Comparison of ENCODE assay signal across 16 cellular contexts in genomic region chr7:43790834-43791233, GRCh38. TPM values are rescaled to one million over a fixed set of nuclear protein-coding genes. Genes with fewer than 3 reads are reported as not detected.
A peak's percentile ranks its signal among the peaks of the same experiment; 100 is the strongest.
DNase-seq lines count a peak whose midpoint lies in the region; ATAC-seq and TF ChIP-seq lines count a peak whose summit lies in the region.
"Had no signal": no experiment of that assay in that cellular context is flagged by ENCODE, and none has a peak within 500 bp of the region (broad histone marks: within the 10 kb centered on the region; RNA-seq: fewer than 3 reads in every experiment).

No MANE protein-coding gene starts in this region.

- 84% methylated on average over 5 of the region's 5 CpGs for WGBS in esophagus muscularis mucosa
- WGBS in testis, 2 donors = 96 to 98% methylated on average over 5 of the region's 5 CpGs

- H3K27ac Mint-ChIP-seq in osteocyte (ENCODE audit: unreplicated experiment) = no peak overlapping the region
- H3K27ac Mint-ChIP-seq: CD8-positive, alpha-beta T cell had no signal

- peaks cover 2% of the 10 kb centered on the region for H3K27me3 Mint-ChIP-seq in osteocyte (ENCODE audit: unreplicated experiment)

- ATAC-seq in GM21786 (IDR thresholded peaks at IDR 0.05; ENCODE audit: unreplicated experiment) = no peak
- ATAC-seq in HG03135 (IDR thresholded peaks at IDR 0.05; ENCODE audit: unreplicated experiment) = no peak
- ATAC-seq: A549; CD8-positive, alpha-beta T cell; GM12878 had no signal

- H3K36me3 ChIP-seq in esophagus muscularis mucosa (peaks cover 22 to 77% (median 52%) of the 10 kb centered on the region in 4 donors), testis (ENCODE audit: low read depth, missing control alignments) (no peaks in the 10 kb centered on the region)
- H3K36me3 ChIP-seq: BLaER1 had no signal

- TF ChIP-seq CTCF in esophagus muscularis mucosa (IDR thresholded peaks at IDR 0.05) (no peak), osteocyte (IDR thresholded peaks at IDR 0.05) (no peak), testis (IDR thresholded peaks at IDR 0.05) (no peak)

- TF ChIP-seq POLR2A in esophagus muscularis mucosa (IDR thresholded peaks at IDR 0.05; ENCODE audit: low read depth) (no peak), testis (IDR thresholded peaks at IDR 0.05) (no peak)

- H3K9me3 Mint-ChIP-seq in osteocyte (ENCODE audit: unreplicated experiment) = no peaks in the 10 kb centered on the region
- H3K9me3 Mint-ChIP-seq: CD8-positive, alpha-beta T cell had no signal

- peak; percentile 7 for DNase-seq in activated CD8-positive, alpha-beta memory T cell treated with anti-CD3 and anti-CD28 coated beads for 24 hours
- no peak for DNase-seq in activated CD8-positive, alpha-beta memory T cell treated with anti-CD3 and anti-CD28 coated beads, Interleukin-2, amount 50 U/mL, for 4 hours
- DNase-seq in esophagus muscularis mucosa (ENCODE audit: extremely low spot score) (no peak), osteocyte (ENCODE audit: extremely low spot score, unreplicated experiment) (peak; percentile 30), testis (no peak)
- DNase-seq: Calu3; CD8-positive, alpha-beta T cell; DMS79 treated with DMSO at 0.1 percent for 48 hours; GM23248 had no signal

- intact Hi-C loops in esophagus muscularis mucosa (cut with DNase I) (no loop called here), testis (cut with DNase I; ENCODE audit: low total_unique reads) (no loop called here)

- H3K27me3 ChIP-seq in esophagus muscularis mucosa (no peaks in the 10 kb centered on the region), testis (no peaks in the 10 kb centered on the region)
- H3K27me3 ChIP-seq: BLaER1 had no signal

- H3K9me3 ChIP-seq in esophagus muscularis mucosa (no peaks in the 10 kb centered on the region), testis (no peaks in the 10 kb centered on the region)
- H3K9me3 ChIP-seq: A549, BLaER1, HAP-1 had no signal

- no peak overlapping the region for H3K4me3 ChIP-seq in esophagus muscularis mucosa
- no peak overlapping the region for H3K4me3 ChIP-seq in testis
- H3K4me3 ChIP-seq: A549, BLaER1, GM12878, GM23248, HAP-1 had no signal

- peaks cover 11% of the 10 kb centered on the region for H3K36me3 Mint-ChIP-seq in osteocyte (ENCODE audit: unreplicated experiment)

- H3K27ac ChIP-seq in esophagus muscularis mucosa (replicated peaks in 1 of 4) = peak overlapping the region; percentile 65 to 77 (median 71)
- no peak overlapping the region for H3K27ac ChIP-seq in testis
- H3K27ac ChIP-seq: 22Rv1, A549, GM23248 had no signal

- TF ChIP-seq EP300 in esophagus muscularis mucosa (IDR thresholded peaks at IDR 0.05) = no peak

- H3K4me1 Mint-ChIP-seq in osteocyte (ENCODE audit: unreplicated experiment) = no peaks in the 10 kb centered on the region

- H3K4me1 ChIP-seq in esophagus muscularis mucosa = peaks cover 0 to 40% (median 39%) of the 10 kb centered on the region in 4 donors
- no peaks in the 10 kb centered on the region for H3K4me1 ChIP-seq in testis
- H3K4me1 ChIP-seq: A549 had no signal

- no peak overlapping the region for H3K4me3 Mint-ChIP-seq in osteocyte (ENCODE audit: unreplicated experiment)
- H3K4me3 Mint-ChIP-seq: CD8-positive, alpha-beta T cell had no signal

RNA-seq across cellular contexts. Expression of gene BLVRA, which starts 32.4 kb away (rescaled TPM):
- total RNA-seq in esophagus muscularis mucosa (100 to 1,000 TPM in 1 of 4 donors, 10 to 100 TPM in 3; 84.8 to 102 (median 92.8) TPM), osteocyte (19.0 and 21.2 TPM in 2 replicates), testis (10 to 100 TPM; 16.8 to 20.2 TPM)
- 33.7 TPM for polyA plus RNA-seq in testis (ENCODE audit: insufficient read depth, low read depth, low replicate concordance)

Comparison
In these comparisons a context has a peak if more than half of its experiments do, and no peak if none do; other contexts are left out.
1. DNase-seq: peak in activated CD8-positive, alpha-beta memory T cell treated with anti-CD3 and anti-CD28 coated beads for 24 hours (single experiment) and osteocyte (single experiment); none in activated CD8-positive, alpha-beta memory T cell treated with anti-CD3 and anti-CD28 coated beads, Interleukin-2, amount 50 U/mL, for 4 hours (single experiment), esophagus muscularis mucosa (single experiment) and testis (single experiment).
2. H3K27ac ChIP-seq: peak in esophagus muscularis mucosa (4 of 4); none in testis (0 of 2).